Comparison of ENCODE assay signal across 18 cellular contexts in genomic region chr5:178419651-178420050, GRCh38.
A peak's percentile ranks its signal among the peaks of the same experiment; 100 is the strongest.
DNase-seq lines count a peak whose midpoint lies in the region; ATAC-seq and TF ChIP-seq lines count a peak whose summit lies in the region.
"Had no signal": no experiment of that assay in that cellular context is flagged by ENCODE, and none has a peak within 500 bp of the region (broad histone marks: within the 10 kb centered on the region; RNA-seq: fewer than 3 reads in every experiment).

No MANE protein-coding gene starts in this region.

- H3K79me2 ChIP-seq in GM23338 (replicated peaks; ENCODE audit: insufficient read depth) (no peaks in the 10 kb centered on the region; the same call in 1 of the 2 replicates), parathyroid adenoma (no peaks in the 10 kb centered on the region)

- no peaks in the 10 kb centered on the region for H3K27me3 ChIP-seq in GM23338 (ENCODE audit: insufficient read depth)
- H3K27me3 ChIP-seq in parathyroid adenoma (ENCODE audit: control insufficient read depth, insufficient read depth, low read length) = no peaks in the 10 kb centered on the region
- H3K27me3 ChIP-seq in body of pancreas = peaks cover 0 to 5% of the 10 kb centered on the region in 2 donors
- H3K27me3 ChIP-seq: SJCRH30 had no signal

- intact Hi-C loops in lower leg skin (cut with DNase I; ENCODE audit: low total_unique reads) = no loop called here
- intact Hi-C loops in body of pancreas (cut with DNase I) = no loop called here

- H3F3A ChIP-seq in GM23338 (replicated peaks; ENCODE audit: low read depth) = no peaks in the 10 kb centered on the region

- H3K27me3 Mint-ChIP-seq in GM23338 (ENCODE audit: insufficient read depth, low read depth, poor library complexity) = peaks cover 12% of the 10 kb centered on the region

- no peaks in the 10 kb centered on the region for H3K9me2 ChIP-seq in GM23338 (ENCODE audit: insufficient read depth)

- TF ChIP-seq POLR2A in lower leg skin (IDR thresholded peaks at IDR 0.05) (no peak), body of pancreas (IDR thresholded peaks at IDR 0.05) (no peak)

- no peaks in the 10 kb centered on the region for H3K9me3 Mint-ChIP-seq in GM23338

- H3K4me2 ChIP-seq in GM23338 (peak overlapping the region; percentile 67; the same call in 1 of the 2 replicates), parathyroid adenoma (ENCODE audit: low read length) (peak overlapping the region; percentile 19)
- H3K4me2 ChIP-seq: PC-9 had no signal

- no peaks in the 10 kb centered on the region for H4K20me1 ChIP-seq in GM23338 (replicated peaks; ENCODE audit: insufficient read depth)

- ATAC-seq in GM23338 (no peak), body of pancreas (no peak)

- peak overlapping the region; percentile 92 for H3K27ac ChIP-seq in GM23338 (ENCODE audit: low read depth)
- H3K27ac ChIP-seq in parathyroid adenoma = no peak overlapping the region
- no peak overlapping the region for H3K27ac ChIP-seq in body of pancreas
- H3K27ac ChIP-seq: PC-9, SJCRH30 had no signal

- peak overlapping the region; percentile 16; the same call in 1 of the 3 replicates for H3K4me3 Mint-ChIP-seq in GM23338

- H2AFZ ChIP-seq in GM23338 = peak overlapping the region; percentile 69; the same call in 1 of the 2 replicates
- H2AFZ ChIP-seq in parathyroid adenoma = peak overlapping the region; percentile 30
- H2AFZ ChIP-seq: PC-9 had no signal

- peak overlapping the region; percentile 19 for H3K27ac Mint-ChIP-seq in GM23338

- peaks cover 29% of the 10 kb centered on the region for H3K4me1 ChIP-seq in GM23338 (ENCODE audit: insufficient read depth)
- H3K4me1 ChIP-seq in parathyroid adenoma = peaks cover 37% of the 10 kb centered on the region
- H3K4me1 ChIP-seq in body of pancreas = no peaks in the 10 kb centered on the region
- H3K4me1 ChIP-seq: SJCRH30 had no signal

- H3K4me1 Mint-ChIP-seq in GM23338 = peaks cover 51% of the 10 kb centered on the region

- no peaks in the 10 kb centered on the region for H3K36me3 Mint-ChIP-seq in GM23338 (ENCODE audit: low read depth)

- no peak overlapping the region for H3K9ac ChIP-seq in parathyroid adenoma

- DNase-seq in GM23338 (ENCODE audit: low spot score) (no peak), RPMI8226 (peak; percentile 44), lower leg skin (ENCODE audit: low spot score in 2 of 2) (peak in 1 of 2 donors; percentile 60), HuH-7.5 (ENCODE audit: low spot score) (no peak), body of pancreas (no peak), inferior parietal cortex (ENCODE audit: extremely low spot score) (no peak)
- DNase-seq: AML-193, DMS 273 treated with DMSO at 0.1 percent for 48 hours, GF-D8, HCEC 1CT, KBM-7, NCI-H1105 treated with DMSO at 0.1 percent for 48 hours, NCI-H1694, NCI-H2107, NCI-H510A, PC-9, SJCRH30 had no signal

- H3K36me3 ChIP-seq in GM23338 (ENCODE audit: insufficient read depth) (no peaks in the 10 kb centered on the region), parathyroid adenoma (ENCODE audit: control insufficient read depth, insufficient read depth, low read length) (no peaks in the 10 kb centered on the region), body of pancreas (replicated peaks in 1 of 2; ENCODE audit: insufficient read depth in 1 of 2, low read depth in 2 of 2) (no peaks in the 10 kb centered on the region)
- H3K36me3 ChIP-seq: SJCRH30 had no signal

- WGBS in lower leg skin, 2 donors = 85 to 86% methylated on average over 8 of the region's 8 CpGs
- WGBS in body of pancreas, 2 donors = 33 to 37% methylated on average over 8 of the region's 8 CpGs

- no peak for TF ChIP-seq CTCF in GM23338 (conservative IDR thresholded peaks at IDR 0.05; ENCODE audit: low read depth in 2 of 2)
- no peak for TF ChIP-seq CTCF in lower leg skin (IDR thresholded peaks at IDR 0.05)
- TF ChIP-seq CTCF in parathyroid adenoma (IDR thresholded peaks at IDR 0.05) = no peak
- TF ChIP-seq CTCF in body of pancreas (IDR thresholded peaks at IDR 0.05) = no peak

- H3K9me3 ChIP-seq in parathyroid adenoma (ENCODE audit: control insufficient read depth, low read length) = no peaks in the 10 kb centered on the region
- no peaks in the 10 kb centered on the region for H3K9me3 ChIP-seq in body of pancreas
- H3K9me3 ChIP-seq: SJCRH30 had no signal

- no peak overlapping the region for H3K4me3 ChIP-seq in GM23338
- H3K4me3 ChIP-seq in lower leg skin (ENCODE audit: low read depth, poor library complexity, severe bottlenecking) = peak overlapping the region; percentile 1
- no peak overlapping the region for H3K4me3 ChIP-seq in parathyroid adenoma (ENCODE audit: low read depth, low read length)
- H3K4me3 ChIP-seq in body of pancreas = no peak overlapping the region
- H3K4me3 ChIP-seq: PC-9, SJCRH30 had no signal

TF ChIP-seq in GM23338, 12 proteins besides CTCF, POLR2A, EP300 and RAD21 (continues in another document):
- no peak for TF ChIP-seq REST (IDR thresholded peaks at IDR 0.05; ENCODE audit: unreplicated experiment)
- TF ChIP-seq ZNF114 (CRISPR knock-in tag; IDR thresholded peaks at IDR 0.05) = no peak
- no peak for TF ChIP-seq STAT1 (IDR thresholded peaks at IDR 0.05; ENCODE audit: unreplicated experiment)
- no peak for TF ChIP-seq ZNF331 (CRISPR knock-in tag; IDR thresholded peaks at IDR 0.05; ENCODE audit: low read depth)
